14 cellular contexts compared by ENCODE assay signal in the genomic region with DNA sequence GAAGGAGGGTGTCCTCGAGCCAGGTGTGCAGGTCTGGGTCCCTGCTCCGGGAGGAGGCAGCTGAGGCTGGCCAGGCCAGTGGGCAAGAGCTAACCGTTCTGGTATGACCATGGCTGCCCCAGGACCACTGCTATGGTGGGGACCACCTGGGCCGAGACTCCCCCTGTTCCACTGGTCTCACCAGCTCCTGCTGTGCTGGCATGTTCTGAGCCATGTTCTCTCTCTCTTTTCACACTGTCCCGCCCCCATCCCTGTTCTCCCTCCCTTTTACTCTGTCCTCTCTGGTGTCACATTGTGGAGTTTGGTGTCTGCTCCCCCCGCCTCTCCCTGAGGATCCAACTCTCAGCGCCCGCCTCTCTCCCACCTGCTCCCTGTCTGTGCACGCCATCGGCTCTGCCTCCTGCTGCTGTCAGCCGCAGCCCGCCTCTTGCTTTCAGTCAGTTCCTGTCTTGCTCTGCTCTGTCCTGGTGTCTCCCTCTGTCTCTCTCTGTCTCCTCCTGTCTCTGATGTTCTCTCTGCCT.
DNase-seq lines count a peak whose midpoint lies in the region; FAIRE-seq and TF ChIP-seq lines count a peak whose summit lies in the region.
"Had no signal": no experiment of that assay in that cellular context is flagged by ENCODE, and none has a peak within 500 bp of the region (broad histone marks: within the 10 kb centered on the region; RNA-seq: fewer than 3 reads in every experiment).

No MANE protein-coding gene starts in this region.

- H3T11ph ChIP-seq in H9 (ENCODE audit: low read length): no peak overlapping the region

- H3K9ac ChIP-seq in H9 (ENCODE audit: extremely low read depth, insufficient read length, low read length) (no peak overlapping the region), SK-N-SH (no peak overlapping the region)

- no peak overlapping the region for H4K8ac ChIP-seq in H9 (replicated peaks; ENCODE audit: insufficient read length, low read depth, low read length)

- no peak overlapping the region for H4K5ac ChIP-seq in H9 (ENCODE audit: insufficient read length, low read depth, low read length)

- POLR2A ChIA-PET in SK-N-SH (lab: Yijun Ruan, JAX): no interaction called here

- no peak overlapping the region for H2AFZ ChIP-seq in H9 (ENCODE audit: low read length)
- H2AFZ ChIP-seq in SK-N-SH (ENCODE audit: low read depth): no peak overlapping the region
- H2AFZ ChIP-seq: hepatocyte had no signal

- no peak overlapping the region for H3K23ac ChIP-seq in H9 (ENCODE audit: insufficient read length, low read depth, low read length)

- H2BK12ac ChIP-seq in H9 (ENCODE audit: insufficient read length, low read depth, low read length): no peak overlapping the region

- H3K79me2 ChIP-seq in H9 (ENCODE audit: insufficient read depth, low read length) (no peaks in the 10 kb centered on the region), SK-N-SH (ENCODE audit: insufficient read depth) (no peaks in the 10 kb centered on the region)
- H3K79me2 ChIP-seq: hepatocyte had no signal

- no peaks in the 10 kb centered on the region for H3K27me3 ChIP-seq in H9 (ENCODE audit: insufficient read depth, low read length)
- no peaks in the 10 kb centered on the region for H3K27me3 ChIP-seq in SK-N-SH (ENCODE audit: insufficient read depth)
- H3K27me3 ChIP-seq: hepatocyte, right lobe of liver had no signal

- H3K4me1 Mint-ChIP-seq in H9: peaks cover 9 to 18% of the 10 kb centered on the region in 2 experiments

- no peak overlapping the region for H3K4ac ChIP-seq in H9 (ENCODE audit: low read depth, low read length)

- H3K4me3 Mint-ChIP-seq in H9: no peak overlapping the region
- H3K4me3 Mint-ChIP-seq: activated T-cell treated with anti-CD3 and anti-CD28 coated beads, Interleukin-2, amount 50 U/mL, for 4 hours had no signal

- no peaks in the 10 kb centered on the region for H3K9me3 ChIP-seq in H9 (ENCODE audit: control insufficient read depth, low read depth, low read length)
- H3K9me3 ChIP-seq in SK-N-SH: no peaks in the 10 kb centered on the region
- H3K9me3 ChIP-seq: right lobe of liver had no signal

- peaks cover 6 to 20% (median 6%) of the 10 kb centered on the region in 3 experiments; a peak in 5 of 7 replicates for H3K36me3 Mint-ChIP-seq in H9 (ENCODE audit: insufficient read depth in 1 of 3, low read depth in 3 of 3)

- H3K9me3 Mint-ChIP-seq in H9: peaks cover 11 to 12% of the 10 kb centered on the region in 2 experiments
- H3K9me3 Mint-ChIP-seq: activated T-cell treated with anti-CD3 and anti-CD28 coated beads, Interleukin-2, amount 50 U/mL, for 4 hours had no signal

- H3K27ac ChIP-seq in H9 (ENCODE audit: insufficient read length, low read depth, low read length): no peak overlapping the region
- peak overlapping the region in 1 of 2 experiments; percentile 84; a peak in 2 of 4 replicates for H3K27ac ChIP-seq in SK-N-SH (ENCODE audit: low read depth in 2 of 2, low read length in 1 of 2)
- peak overlapping the region in 15 of 21 experiments; percentile 17 to 87 (median 69) for H3K27ac ChIP-seq in skin epidermis
- H3K27ac ChIP-seq: right lobe of liver had no signal

- no peak for FAIRE-seq in GM12891 (lab: Jason Lieb, UNC)
- FAIRE-seq: endometrium had no signal

- no peak overlapping the region for H3K27ac Mint-ChIP-seq in H9

- H3K4me2 ChIP-seq in H9 (ENCODE audit: insufficient read depth, insufficient read length, low read length) (no peak overlapping the region), SK-N-SH (no peak overlapping the region)
- H3K4me2 ChIP-seq: hepatocyte had no signal

- no peak overlapping the region for H3K56ac ChIP-seq in H9 (ENCODE audit: insufficient read length, low read depth, low read length)

- H2BK120ac ChIP-seq in H9 (ENCODE audit: low read depth, low read length, poor library complexity, severe bottlenecking): no peak overlapping the region

- no peak overlapping the region for H2BK20ac ChIP-seq in H9 (ENCODE audit: low read depth, low read length, poor library complexity, severe bottlenecking)

- H3K9me2 ChIP-seq in SK-N-SH: no peaks in the 10 kb centered on the region

- TF ChIP-seq EP300 in SK-N-SH (IDR thresholded peaks at IDR 0.05; ENCODE audit: borderline replicate concordance in 1 of 2, low read depth in 1 of 2, low read length in 1 of 2): no peak

- peaks cover 2% of the 10 kb centered on the region for H3K27me3 Mint-ChIP-seq in H9 (ENCODE audit: low read depth)

- WGBS in H9 (ENCODE audit: extremely low coverage, insufficient read length, low lambda C conversion rate): no CpG with 5 or more reads among the region's 12 CpGs
- WGBS in SK-N-SH (ENCODE audit: low lambda C conversion rate): 83% methylated on average over 9 of the region's 12 CpGs

- no peak overlapping the region for H3K18ac ChIP-seq in H9 (ENCODE audit: insufficient read length, low read depth, low read length)

- no peaks in the 10 kb centered on the region for H3F3A ChIP-seq in SK-N-SH (replicated peaks; ENCODE audit: insufficient read depth)

- H2AK5ac ChIP-seq in H9 (ENCODE audit: insufficient read length, low read length): no peak overlapping the region

- no peak for TF ChIP-seq POLR2A in GM12891 (IDR thresholded peaks at IDR 0.05; ENCODE audit: low read depth, low read length)

- H3K4me1 ChIP-seq in H9 (ENCODE audit: insufficient read depth, low read length) (no peaks in the 10 kb centered on the region), SK-N-SH (ENCODE audit: control insufficient read depth in 1 of 2, insufficient read depth in 2 of 2, low read depth in 1 of 2, low read length in 1 of 2) (peaks cover 2 to 45% of the 10 kb centered on the region in 2 experiments; a peak in 2 of 4 replicates)

- H4K20me1 ChIP-seq in H9 (ENCODE audit: control insufficient read depth, insufficient read depth, insufficient read length): no peaks in the 10 kb centered on the region
- no peaks in the 10 kb centered on the region for H4K20me1 ChIP-seq in SK-N-SH (ENCODE audit: insufficient read depth)

- no peaks in the 10 kb centered on the region for H3K23me2 ChIP-seq in H9 (ENCODE audit: insufficient read length, low read depth, low read length, poor library complexity, severe bottlenecking)

- no peak overlapping the region; the same call in 1 of the 2 replicates for H3K14ac ChIP-seq in H9 (ENCODE audit: insufficient read depth, low read length)

- TF ChIP-seq CTCF in H9 (conservative IDR thresholded peaks at IDR 0.05) (no peak), SK-N-SH (IDR thresholded peaks at IDR 0.05) (no peak)

- no peak overlapping the region for H4K91ac ChIP-seq in H9 (ENCODE audit: insufficient read length, low read depth, low read length)

- no peak overlapping the region for H2BK5ac ChIP-seq in H9 (ENCODE audit: insufficient read length, low read length)

- no peak for TF ChIP-seq RAD21 in SK-N-SH (IDR thresholded peaks at IDR 0.05; ENCODE audit: low read length)

- CTCF ChIA-PET in SK-N-SH (lab: Yijun Ruan, JAX): interaction anchor here (0.6 kb wide), 1 partner anchor 483 kb away, joined by 3 read pairs; no protein-coding TSS in a partner anchor

- no peaks in the 10 kb centered on the region for H3K79me1 ChIP-seq in H9 (ENCODE audit: insufficient read depth, low read depth, low read length, poor library complexity, severe bottlenecking)

- peak; percentile 20 for DNase-seq in H9
- peak; percentile 30 for DNase-seq in SK-N-SH
- peak; percentile 75 for DNase-seq in left kidney (ENCODE audit: low read depth, low spot score)
- no peak for DNase-seq in GM12891 (ENCODE audit: insufficient read length, low spot score)
- DNase-seq in NCI-H526 treated with DMSO at 0.1 percent for 48 hours (lab: John Stamatoyannopoulos, UW): no peak
- DNase-seq in NCI-H510A treated with DMSO at 0.1 percent for 48 hours (lab: John Stamatoyannopoulos, UW): no peak
- no peak for DNase-seq in DMS153 treated with DMSO at 0.1 percent for 48 hours (lab: John Stamatoyannopoulos, UW; ENCODE audit: unreplicated experiment)
- DNase-seq: activated T-cell treated with anti-CD3 and anti-CD28 coated beads, Interleukin-2, amount 50 U/mL, for 4 hours; GF-D8; NCI-H510A had no signal

- no peak overlapping the region for H3K4me3 ChIP-seq in SK-N-SH (ENCODE audit: low read depth in 2 of 2, low read length in 1 of 2)
- no peak overlapping the region for H3K4me3 ChIP-seq in skin epidermis
- H3K4me3 ChIP-seq: hepatocyte, right lobe of liver had no signal

- no peak overlapping the region for H2BK15ac ChIP-seq in H9 (ENCODE audit: low read depth, low read length)

- no peaks in the 10 kb centered on the region for H3K36me3 ChIP-seq in SK-N-SH (replicated peaks in 1 of 2; ENCODE audit: control insufficient read depth in 1 of 2, insufficient read depth in 2 of 2, low read length in 1 of 2)
- H3K36me3 ChIP-seq: right lobe of liver had no signal

TF ChIP-seq in SK-N-SH, 30 proteins besides CTCF, POLR2A, EP300 and RAD21 (continues in another document):
- TF ChIP-seq SMC3 (IDR thresholded peaks at IDR 0.05; ENCODE audit: low read depth, low read length): no peak
- TF ChIP-seq CHD2 (IDR thresholded peaks at IDR 0.05; ENCODE audit: low read length, partially characterized antibody): no peak
- TF ChIP-seq FOXJ3 (CRISPR knock-in tag; IDR thresholded peaks at IDR 0.05): no peak

TF ChIP-seq in GM12891, 5 proteins besides CTCF, POLR2A, EP300 and RAD21:
- TF ChIP-seq TAF1 (IDR thresholded peaks at IDR 0.05; ENCODE audit: low read depth, low read length) (no peak), PAX5 (IDR thresholded peaks at IDR 0.05; ENCODE audit: insufficient read depth, low read length, severe bottlenecking) (no peak), SPI1 (IDR thresholded peaks at IDR 0.05; ENCODE audit: low read depth, low read length) (no peak), POLR2AphosphoS5 (IDR thresholded peaks at IDR 0.05; ENCODE audit: low read depth, low read length) (no peak), POU2F2 (IDR thresholded peaks at IDR 0.05; ENCODE audit: low read depth, low read length) (no peak)

Comparison
In these comparisons a context has a peak if more than half of its experiments do, and no peak if none do; other contexts are left out.
1. DNase-seq: peak in H9 (single experiment), SK-N-SH (single experiment) and left kidney (single experiment); none in GM12891 (single experiment), NCI-H526 treated with DMSO at 0.1 percent for 48 hours (single experiment), NCI-H510A treated with DMSO at 0.1 percent for 48 hours (single experiment) and DMS153 treated with DMSO at 0.1 percent for 48 hours (single experiment).